In the genomic region with DNA sequence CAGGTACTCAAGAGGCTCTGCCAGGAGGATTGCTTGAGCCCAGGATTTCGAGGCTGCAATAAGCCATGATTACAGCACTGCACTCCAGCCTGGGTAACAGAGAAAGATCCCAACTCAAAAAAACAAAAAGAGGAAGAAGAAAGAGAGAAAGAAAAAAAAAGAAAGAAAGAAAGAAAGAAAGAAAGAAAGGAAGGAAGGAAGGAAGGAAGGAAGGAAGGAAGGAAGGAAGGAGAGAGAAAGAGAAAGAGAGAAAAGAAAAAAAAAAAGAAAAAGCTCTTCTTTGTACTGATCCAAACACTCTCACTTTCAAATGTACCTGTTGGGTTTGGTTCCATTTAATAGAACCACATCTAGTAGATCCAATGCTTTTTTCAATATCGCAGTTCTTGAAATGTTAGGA, we compare ENCODE assay signal across 27 cellular contexts.
"Had no signal": no experiment of that assay in that cellular context is flagged by ENCODE, and none has a peak within 500 bp of the region (broad histone marks: within the 10 kb centered on the region; RNA-seq: fewer than 3 reads in every experiment).

No MANE protein-coding gene starts in this region.

- H3K9me3 Mint-ChIP-seq: activated naive CD4-positive, alpha-beta T cell treated with anti-CD3 and anti-CD28 coated beads for 36 hours; activated naive CD4-positive, alpha-beta T cell treated with anti-CD3 and anti-CD28 coated beads, Interleukin-2, amount 50 U/mL, for 72 hours; T-helper 1 cell treated with Interleukin-12 subunit alpha and Interleukin-12 subunit beta and Interleukin-4 antibody, amounts not matched to agents 30 μg/mL and 1 μg/mL, for 36 hours had no signal

- H3K4me3 Mint-ChIP-seq: activated CD8-positive, alpha-beta T cell treated with anti-CD3 and anti-CD28 coated beads, Interleukin-2, amount 10 ng/mL, durations not matched to agents 7 days and 5 days; activated naive CD4-positive, alpha-beta T cell treated with anti-CD3 and anti-CD28 coated beads for 36 hours; T-helper 1 cell treated with Interleukin-12 subunit alpha and Interleukin-12 subunit beta and Interleukin-4 antibody, amounts not matched to agents 30 μg/mL and 1 μg/mL, for 36 hours had no signal

- H3K27ac Mint-ChIP-seq: activated naive CD4-positive, alpha-beta T cell treated with anti-CD3 and anti-CD28 coated beads for 36 hours; activated naive CD4-positive, alpha-beta T cell treated with anti-CD3 and anti-CD28 coated beads, Interleukin-2, amount 50 U/mL, for 72 hours; T-helper 1 cell treated with Interleukin-12 subunit alpha and Interleukin-12 subunit beta and Interleukin-4 antibody, amounts not matched to agents 30 μg/mL and 1 μg/mL, for 36 hours had no signal

- DNase-seq: activated CD4-positive, alpha-beta T cell treated with anti-CD3 and anti-CD28 coated beads for 1 hour; activated CD4-positive, alpha-beta T cell treated with anti-CD3 and anti-CD28 coated beads for 48 hours; activated CD4-positive, alpha-beta T cell treated with anti-CD3 and anti-CD28 coated beads, Interleukin-2, amount 50 U/mL, for 48 hours; activated CD4-positive, CD25-positive, alpha-beta regulatory T cell; activated CD8-positive, alpha-beta memory T cell treated with anti-CD3 and anti-CD28 coated beads, Interleukin-2, amount 50 U/mL, for 4 hours; activated gamma-delta T cell treated with Interleukin-2 at 50 U/mL for 16 hours; activated naive CD4-positive, alpha-beta T cell treated with anti-CD3 and anti-CD28 coated beads for 36 hours; amygdala; body of pancreas; NCI-H1092 treated with DMSO at 0.1 percent for 48 hours; NCI-H1417; NCI-H146; NCI-H187 treated with DMSO at 0.1 percent for 48 hours; NCI-H2081; NCI-H226; NCI-H446 treated with DMSO at 0.1 percent for 48 hours; NCI-H524; PC-3; Peyer's patch; RPMI8226; SHP77 treated with DMSO at 0.1 percent for 48 hours; SK-N-SH; T1000; WERI-Rb-1 had no signal

- ATAC-seq: activated CD8-positive, alpha-beta T cell treated with anti-CD3 and anti-CD28 coated beads, Interleukin-2, amount 10 ng/mL, durations not matched to agents 7 days and 5 days; activated naive CD4-positive, alpha-beta T cell treated with anti-CD3 and anti-CD28 coated beads, Interleukin-2, amount 50 U/mL, for 72 hours; body of pancreas; PC-3 had no signal
